Comparison of ENCODE assay signal across 8 cellular contexts in genomic region chr10:79084012-79084971, GRCh38. TPM values are rescaled to one million over a fixed set of nuclear protein-coding genes. Genes with fewer than 3 reads are reported as not detected.
DNase-seq lines count a peak whose midpoint lies in the region; ATAC-seq and TF ChIP-seq lines count a peak whose summit lies in the region.

No MANE protein-coding gene starts in this region.

- H3K36me3 Mint-ChIP-seq in stimulated activated naive CD8-positive, alpha-beta T cell treated with anti-CD3 and anti-CD28 coated beads, Interleukin-15, Interleukin-2, amounts not matched to agents 100 ng/mL and 50 ng/mL, for 24 hours (ENCODE audit: low read depth) = no peaks in the 10 kb centered on the region

- peaks cover 37% of the 10 kb centered on the region for H3K4me1 Mint-ChIP-seq in stimulated activated naive CD8-positive, alpha-beta T cell treated with anti-CD3 and anti-CD28 coated beads, Interleukin-15, Interleukin-2, amounts not matched to agents 100 ng/mL and 50 ng/mL, for 24 hours (ENCODE audit: low read depth)

- H3K27me3 ChIP-seq in colonic mucosa (no peaks in the 10 kb centered on the region), left lung (no peaks in the 10 kb centered on the region)

- H3K27ac Mint-ChIP-seq in stimulated activated naive CD8-positive, alpha-beta T cell treated with anti-CD3 and anti-CD28 coated beads, Interleukin-15, Interleukin-2, amounts not matched to agents 100 ng/mL and 50 ng/mL, for 24 hours = peak overlapping the region; percentile 34

- TF ChIP-seq CTCF in colonic mucosa (IDR thresholded peaks at IDR 0.05) (no peak), left lung (IDR thresholded peaks at IDR 0.05) (no peak)

- H3K9me3 Mint-ChIP-seq in stimulated activated naive CD8-positive, alpha-beta T cell treated with anti-CD3 and anti-CD28 coated beads, Interleukin-15, Interleukin-2, amounts not matched to agents 100 ng/mL and 50 ng/mL, for 24 hours = no peaks in the 10 kb centered on the region

- no peak overlapping the region for H3K4me3 ChIP-seq in colonic mucosa
- peak overlapping the region in 1 of 2 donors; percentile 9 for H3K4me3 ChIP-seq in left lung

- H3K27me3 Mint-ChIP-seq in stimulated activated naive CD8-positive, alpha-beta T cell treated with anti-CD3 and anti-CD28 coated beads, Interleukin-15, Interleukin-2, amounts not matched to agents 100 ng/mL and 50 ng/mL, for 24 hours = no peaks in the 10 kb centered on the region

- no peak for ATAC-seq in stimulated activated naive CD8-positive, alpha-beta T cell treated with anti-CD3 and anti-CD28 coated beads, Interleukin-15, Interleukin-2, amounts not matched to agents 100 U/mL and 50 U/mL, for 24 hours
- ATAC-seq in left lung (peak; percentile 59), HG03521 (IDR thresholded peaks at IDR 0.05; ENCODE audit: unreplicated experiment) (no peak)

- DNase-seq in stimulated activated naive CD8-positive, alpha-beta T cell treated with anti-CD3 and anti-CD28 coated beads, Interleukin-15, Interleukin-2, amounts not matched to agents 100 U/mL and 50 U/mL, for 24 hours = no peak
- DNase-seq in colonic mucosa (peak; percentile 93), left lung (peak; percentile 92 to 95), superior temporal gyrus (ENCODE audit: extremely low spot score) (peak; percentile 48)
- no peak for DNase-seq in stimulated activated CD4-positive, alpha-beta T cell treated with anti-CD3 and anti-CD28 coated beads, Interleukin-4, amount 100 ng/mL, for 1 hour

- no peaks in the 10 kb centered on the region for H3K36me3 ChIP-seq in colonic mucosa
- H3K36me3 ChIP-seq in left lung = no peaks in the 10 kb centered on the region

- intact Hi-C loops in colonic mucosa (cut with DNase I) = no loop called here
- intact Hi-C loops in left lung (cut with DNase I) = no loop called here

- H3K27ac ChIP-seq in colonic mucosa = peak overlapping the region; percentile 57
- H3K27ac ChIP-seq in left lung = peak overlapping the region; percentile 70 to 90

- peaks cover 53% of the 10 kb centered on the region for H3K4me1 ChIP-seq in colonic mucosa
- peaks cover 46 to 100% of the 10 kb centered on the region in 2 donors for H3K4me1 ChIP-seq in left lung

- peak overlapping the region in 1 of 2 donors; percentile 48 for H3K9ac ChIP-seq in colonic mucosa (ENCODE audit: low read depth in 2 of 2, low read length in 2 of 2)

- no peaks in the 10 kb centered on the region for H3K9me3 ChIP-seq in colonic mucosa
- no peaks in the 10 kb centered on the region for H3K9me3 ChIP-seq in left lung

- no peak overlapping the region for H3K4me3 Mint-ChIP-seq in stimulated activated naive CD8-positive, alpha-beta T cell treated with anti-CD3 and anti-CD28 coated beads, Interleukin-15, Interleukin-2, amounts not matched to agents 100 ng/mL and 50 ng/mL, for 24 hours

TF ChIP-seq in PFSK-1, 5 proteins besides CTCF, POLR2A, EP300 and RAD21:
- no peak for TF ChIP-seq TAF1 (IDR thresholded peaks at IDR 0.05; ENCODE audit: borderline replicate concordance, insufficient read depth, low read length)
- TF ChIP-seq FOXP2 (optimal IDR thresholded peaks at IDR 0.05; ENCODE audit: borderline replicate concordance, extremely low read depth, extremely low read length, insufficient read depth) = peak; percentile 29
- no peak for TF ChIP-seq REST (IDR thresholded peaks at IDR 0.05; ENCODE audit: insufficient read depth in 1 of 2, low read depth in 2 of 2, low read length in 2 of 2)
- TF ChIP-seq SIN3A (IDR thresholded peaks at IDR 0.05; ENCODE audit: borderline replicate concordance, insufficient read depth, low read length) = peak; percentile 49; the same call in 1 of the 2 replicates
- TF ChIP-seq POLR2AphosphoS5 (IDR thresholded peaks at IDR 0.05; ENCODE audit: low read depth, low read length) = no peak

RNA-seq across cellular contexts. Expression of gene ZMIZ1, which starts 15.5 kb away (rescaled TPM):
- 32.9 TPM for polyA plus RNA-seq in PFSK-1 (2012; ENCODE audit: insufficient read length, low read depth)
- 10 to 100 TPM; 51.0 to 54.0 TPM for total RNA-seq in colonic mucosa
- 10 to 100 TPM; 63.1 to 80.2 TPM for total RNA-seq in left lung

Comparison
In these comparisons a context has a peak if more than half of its experiments do, and no peak if none do; other contexts are left out.
1. DNase-seq: peak in colonic mucosa (single experiment), left lung (2 of 2) and superior temporal gyrus (single experiment); none in stimulated activated naive CD8-positive, alpha-beta T cell treated with anti-CD3 and anti-CD28 coated beads, Interleukin-15, Interleukin-2, amounts not matched to agents 100 U/mL and 50 U/mL, for 24 hours (single experiment) and stimulated activated CD4-positive, alpha-beta T cell treated with anti-CD3 and anti-CD28 coated beads, Interleukin-4, amount 100 ng/mL, for 1 hour (single experiment).